10 cellular contexts compared by ENCODE assay signal in genomic region chr14:30906752-30907658, GRCh38. TPM values are rescaled to one million over a fixed set of nuclear protein-coding genes. Genes with fewer than 3 reads are reported as not detected.
DNase-seq lines count a peak whose midpoint lies in the region; ATAC-seq and TF ChIP-seq lines count a peak whose summit lies in the region.
"Had no signal": no experiment of that assay in that cellular context is flagged by ENCODE, and none has a peak within 500 bp of the region (broad histone marks: within the 10 kb centered on the region; RNA-seq: fewer than 3 reads in every experiment).

No MANE protein-coding gene starts in this region.

- DNase-seq in NCI-H2196 (lab: John Stamatoyannopoulos, UW; ENCODE audit: unreplicated experiment) = peak; percentile 20
- DNase-seq in NCI-H2196 treated with DMSO at 0.1 percent for 48 hours (lab: John Stamatoyannopoulos, UW; ENCODE audit: unreplicated experiment) = no peak
- peak; percentile 1 for DNase-seq in NCI-H1694 (lab: John Stamatoyannopoulos, UW)
- DNase-seq in dedifferentiated amniotic fluid mesenchymal stem cell (ENCODE audit: extremely low spot score) = peak; percentile 26
- DNase-seq in progenitor cell of endocrine pancreas (ENCODE audit: low spot score, unreplicated experiment) = no peak
- DNase-seq in activated CD4-positive, alpha-beta T cell treated with anti-CD3 and anti-CD28 coated beads for 1 hour = no peak
- DNase-seq: activated T-cell treated with anti-CD3 and anti-CD28 coated beads, Interleukin-2, amount 50 U/mL, for 72 hours; CD4-positive, alpha-beta T cell had no signal

- H3K9me3 Mint-ChIP-seq in progenitor cell of endocrine pancreas (ENCODE audit: low read depth) = no peaks in the 10 kb centered on the region
- H3K9me3 Mint-ChIP-seq: activated T-cell treated with anti-CD3 and anti-CD28 coated beads, Interleukin-2, amount 50 U/mL, for 72 hours; CD4-positive, alpha-beta T cell had no signal

- peak; percentile 13 for TF ChIP-seq CTCF in progenitor cell of endocrine pancreas (IDR thresholded peaks at IDR 0.05; ENCODE audit: unreplicated experiment)

- H3K4me1 Mint-ChIP-seq in progenitor cell of endocrine pancreas (ENCODE audit: low read depth) = no peaks in the 10 kb centered on the region

- no peak for ATAC-seq in HG02884 (IDR thresholded peaks at IDR 0.05; ENCODE audit: unreplicated experiment)
- no peak for ATAC-seq in GM21423 (IDR thresholded peaks at IDR 0.05; ENCODE audit: unreplicated experiment)
- ATAC-seq: activated T-cell treated with anti-CD3 and anti-CD28 coated beads, Interleukin-2, amount 50 U/mL, for 72 hours had no signal

- H3K4me3 Mint-ChIP-seq in progenitor cell of endocrine pancreas (ENCODE audit: low read depth) = no peak overlapping the region
- H3K4me3 Mint-ChIP-seq: activated T-cell treated with anti-CD3 and anti-CD28 coated beads, Interleukin-2, amount 50 U/mL, for 72 hours; CD4-positive, alpha-beta T cell had no signal

- H3K27me3 Mint-ChIP-seq in progenitor cell of endocrine pancreas = no peaks in the 10 kb centered on the region
- H3K27me3 Mint-ChIP-seq: CD4-positive, alpha-beta T cell had no signal

- no peak overlapping the region for H3K27ac Mint-ChIP-seq in progenitor cell of endocrine pancreas
- H3K27ac Mint-ChIP-seq: activated T-cell treated with anti-CD3 and anti-CD28 coated beads, Interleukin-2, amount 50 U/mL, for 72 hours; CD4-positive, alpha-beta T cell had no signal

- H3K36me3 Mint-ChIP-seq in progenitor cell of endocrine pancreas (ENCODE audit: insufficient read depth) = peaks cover 20% of the 10 kb centered on the region

RNA-seq across cellular contexts. Expression of gene COCH, which starts 32.6 kb away (rescaled TPM):
- total RNA-seq in progenitor cell of endocrine pancreas = 26.9 and 32.5 TPM in 2 replicates
- total RNA-seq: CD4-positive, alpha-beta T cell had no signal

Comparison
In these comparisons a context has a peak if more than half of its experiments do, and no peak if none do; other contexts are left out.
1. DNase-seq: peak in NCI-H2196 (single experiment), NCI-H1694 (single experiment) and dedifferentiated amniotic fluid mesenchymal stem cell (single experiment); none in NCI-H2196 treated with DMSO at 0.1 percent for 48 hours (single experiment), progenitor cell of endocrine pancreas (single experiment) and activated CD4-positive, alpha-beta T cell treated with anti-CD3 and anti-CD28 coated beads for 1 hour (single experiment).